In genomic region chr16:51237861-51238378, GRCh38 we compare ENCODE assay signal across 28 cellular contexts.
DNase-seq lines count a peak whose midpoint lies in the region; ATAC-seq and TF ChIP-seq lines count a peak whose summit lies in the region.
"Had no signal": no experiment of that assay in that cellular context is flagged by ENCODE, and none has a peak within 500 bp of the region (broad histone marks: within the 10 kb centered on the region; RNA-seq: fewer than 3 reads in every experiment).

No MANE protein-coding gene starts in this region.

- no peak for TF ChIP-seq CTCF in liver (IDR thresholded peaks at IDR 0.05; ENCODE audit: low read depth, low read length, missing input control)

- DNase-seq in COLO668 (lab: John Stamatoyannopoulos, UW; ENCODE audit: unreplicated experiment) (peak; percentile 44), NCI-H1092 (lab: John Stamatoyannopoulos, UW) (peak; percentile 28), NT2/D1 (ENCODE audit: low read depth, low spot score) (peak; percentile 49), NCI-H1417 (lab: John Stamatoyannopoulos, UW) (no peak), DMS 273 (lab: John Stamatoyannopoulos, UW; ENCODE audit: unreplicated experiment) (no peak)
- no peak for DNase-seq in activated T-cell treated with anti-CD3 and anti-CD28 coated beads, Interleukin-2, amount 50 U/mL, for 1 hour
- DNase-seq: ACHN; activated naive CD4-positive, alpha-beta T cell treated with anti-CD3 and anti-CD28 coated beads, Interleukin-2, amount 50 U/mL, for 16 hours; activated T-cell treated with anti-CD3 and anti-CD28 coated beads, Interleukin-2, amount 50 U/mL, for 72 hours; cerebellar nuclear complex; effector CD4-positive, alpha-beta T cell; H9; left colon; NCI-H1436; NCI-H446; psoas muscle; stimulated activated CD4-positive, alpha-beta T cell treated with anti-CD3 and anti-CD28 coated beads, Interleukin-2, amount 100 ng/mL, for 48 hours; stimulated activated naive CD4-positive, alpha-beta T cell treated with Interleukin-2 at 50 U/mL for 16 hours; T1000 had no signal

- H3K9ac ChIP-seq in NT2/D1 (ENCODE audit: insufficient read length, low read depth) (no peak overlapping the region), liver (ENCODE audit: low read depth in 1 of 2, low read length in 2 of 2) (no peak overlapping the region)

- H3K27me3 ChIP-seq in NT2/D1 (ENCODE audit: insufficient read depth, insufficient read length) (no peaks in the 10 kb centered on the region), liver (ENCODE audit: control insufficient read depth in 4 of 4, insufficient read depth in 4 of 4, low read length in 3 of 4) (no peaks in the 10 kb centered on the region)
- H3K27me3 ChIP-seq: ascending aorta, tibial nerve had no signal

- no peaks in the 10 kb centered on the region for H3K36me3 ChIP-seq in NT2/D1 (ENCODE audit: insufficient read depth, insufficient read length, low read length)
- H3K36me3 ChIP-seq in liver (ENCODE audit: control insufficient read depth in 4 of 4, insufficient read depth in 3 of 4, low read depth in 1 of 4, low read length in 3 of 4) = no peaks in the 10 kb centered on the region
- H3K36me3 ChIP-seq: ascending aorta, esophagus muscularis mucosa, gastroesophageal sphincter, tibial nerve had no signal

- H3K27ac ChIP-seq in liver (ENCODE audit: low read depth in 1 of 2, low read length in 2 of 2) = no peak overlapping the region
- H3K27ac ChIP-seq: ascending aorta, C4-2B, esophagus muscularis mucosa, gastroesophageal sphincter, psoas muscle, tibial nerve had no signal

- H3K9me3 ChIP-seq in NT2/D1 (ENCODE audit: insufficient read depth, low read length) (no peaks in the 10 kb centered on the region; the same call in 1 of the 2 replicates), liver (ENCODE audit: control insufficient read depth in 4 of 4, low read length in 3 of 4) (no peaks in the 10 kb centered on the region)
- H3K9me3 ChIP-seq: ascending aorta, esophagus muscularis mucosa, gastroesophageal sphincter, psoas muscle had no signal

- 48% methylated on average over 6 of the region's 6 CpGs for WGBS in liver

- H3K4me3 ChIP-seq in NT2/D1 (ENCODE audit: insufficient read length, low read depth) (no peak overlapping the region), liver (ENCODE audit: low read depth in 1 of 3, low read length in 3 of 3) (no peak overlapping the region)
- H3K4me3 ChIP-seq: ascending aorta, esophagus muscularis mucosa, gastroesophageal sphincter, psoas muscle, smooth muscle cell, tibial nerve had no signal

- H3K4me1 ChIP-seq in NT2/D1 (ENCODE audit: insufficient read depth, insufficient read length) = peaks cover 2% of the 10 kb centered on the region
- peaks cover 0 to 13% (median 5%) of the 10 kb centered on the region in 4 donors for H3K4me1 ChIP-seq in liver (ENCODE audit: control insufficient read depth in 4 of 4, insufficient read depth in 4 of 4, low read length in 3 of 4)
- H3K4me1 ChIP-seq: ascending aorta, esophagus muscularis mucosa, gastroesophageal sphincter, psoas muscle, tibial nerve had no signal

- ATAC-seq in GM19035 (IDR thresholded peaks at IDR 0.05; ENCODE audit: unreplicated experiment) = no peak
- ATAC-seq: activated T-cell treated with anti-CD3 and anti-CD28 coated beads, Interleukin-2, amount 50 U/mL, for 72 hours; gastroesophageal sphincter; left colon; natural killer cell treated with Interleukin-12 subunit alpha and Interleukin-12 subunit beta and Interleukin-15 and Interleukin-18, amount 100 ng/mL, for 72 hours; psoas muscle had no signal

- no peak for TF ChIP-seq RAD21 in liver (IDR thresholded peaks at IDR 0.05)

TF ChIP-seq in liver, 16 proteins besides CTCF, POLR2A, EP300 and RAD21:
- TF ChIP-seq REST (IDR thresholded peaks at IDR 0.05) (no peak), FOXA2 (IDR thresholded peaks at IDR 0.05) (peak; percentile 65), FOXA1 (IDR thresholded peaks at IDR 0.05) (peak; percentile 32)

Comparison
In these comparisons a context has a peak if more than half of its experiments do, and no peak if none do; other contexts are left out.
1. DNase-seq: peak in COLO668 (single experiment), NCI-H1092 (single experiment) and NT2/D1 (single experiment); none in activated T-cell treated with anti-CD3 and anti-CD28 coated beads, Interleukin-2, amount 50 U/mL, for 1 hour (single experiment), NCI-H1417 (0 of 3) and DMS 273 (single experiment).